Comparison of ENCODE assay signal across 31 cellular contexts in genomic region chr1:59027176-59027575, GRCh38.
DNase-seq lines count a peak whose midpoint lies in the region; ATAC-seq, FAIRE-seq and TF ChIP-seq lines count a peak whose summit lies in the region.
"Had no signal": no experiment of that assay in that cellular context is flagged by ENCODE, and none has a peak within 500 bp of the region (broad histone marks: within the 10 kb centered on the region; RNA-seq: fewer than 3 reads in every experiment).

No MANE protein-coding gene starts in this region.

- H3K27me3 Mint-ChIP-seq in T-helper 1 cell treated with Interleukin-12 subunit alpha and Interleukin-12 subunit beta and Interleukin-4 antibody, amounts not matched to agents 30 μg/mL and 1 μg/mL, for 36 hours (ENCODE audit: low read depth) = no peaks in the 10 kb centered on the region
- H3K27me3 Mint-ChIP-seq in memory B cell = no peaks in the 10 kb centered on the region
- H3K27me3 Mint-ChIP-seq: activated naive CD4-positive, alpha-beta T cell treated with anti-CD3 and anti-CD28 coated beads, Interleukin-2, amount 10 ng/mL, durations not matched to agents 7 days and 5 days; naive B cell had no signal

- H3K4me1 Mint-ChIP-seq in T-helper 1 cell treated with Interleukin-12 subunit alpha and Interleukin-12 subunit beta and Interleukin-4 antibody, amounts not matched to agents 30 μg/mL and 1 μg/mL, for 36 hours (ENCODE audit: low read depth) = peaks cover 29% of the 10 kb centered on the region
- H3K4me1 Mint-ChIP-seq in memory B cell = peaks cover 29% of the 10 kb centered on the region

- peaks cover 17% of the 10 kb centered on the region for H3K36me3 Mint-ChIP-seq in T-helper 1 cell treated with Interleukin-12 subunit alpha and Interleukin-12 subunit beta and Interleukin-4 antibody, amounts not matched to agents 30 μg/mL and 1 μg/mL, for 36 hours (ENCODE audit: low read depth)
- peaks cover 6% of the 10 kb centered on the region for H3K36me3 Mint-ChIP-seq in memory B cell
- H3K36me3 Mint-ChIP-seq: activated naive CD4-positive, alpha-beta T cell treated with anti-CD3 and anti-CD28 coated beads, Interleukin-2, amount 10 ng/mL, durations not matched to agents 7 days and 5 days; naive B cell had no signal

- peak overlapping the region; percentile 38 for H3K27ac Mint-ChIP-seq in T-helper 1 cell treated with Interleukin-12 subunit alpha and Interleukin-12 subunit beta and Interleukin-4 antibody, amounts not matched to agents 30 μg/mL and 1 μg/mL, for 36 hours
- H3K27ac Mint-ChIP-seq in memory B cell = peak overlapping the region; percentile 82
- H3K27ac Mint-ChIP-seq: activated naive CD4-positive, alpha-beta T cell treated with anti-CD3 and anti-CD28 coated beads, Interleukin-2, amount 10 ng/mL, durations not matched to agents 7 days and 5 days had no signal

- ATAC-seq in memory B cell (ENCODE audit: low read depth) = no peak
- no peak for ATAC-seq in GM19395 (IDR thresholded peaks at IDR 0.05; ENCODE audit: unreplicated experiment)
- ATAC-seq: heart left ventricle, HepG2, left cardiac atrium, upper lobe of right lung had no signal

- peaks cover 4% of the 10 kb centered on the region for H3K9me3 Mint-ChIP-seq in T-helper 1 cell treated with Interleukin-12 subunit alpha and Interleukin-12 subunit beta and Interleukin-4 antibody, amounts not matched to agents 30 μg/mL and 1 μg/mL, for 36 hours
- H3K9me3 Mint-ChIP-seq in memory B cell = no peaks in the 10 kb centered on the region
- H3K9me3 Mint-ChIP-seq: activated naive CD4-positive, alpha-beta T cell treated with anti-CD3 and anti-CD28 coated beads, Interleukin-2, amount 10 ng/mL, durations not matched to agents 7 days and 5 days; dendritic cell treated with granulocyte-macrophage colony-stimulating factor and Interleukin-4, amounts not matched to agents 40 ng/mL and 50 ng/mL, for 4 days; naive B cell had no signal

- H3K36me3 ChIP-seq in bronchial epithelial cell (ENCODE audit: control insufficient read depth, insufficient read depth, low read length) = no peaks in the 10 kb centered on the region
- H3K36me3 ChIP-seq: BE2C, heart left ventricle, upper lobe of right lung had no signal

- TF ChIP-seq CTCF in bronchial epithelial cell (IDR thresholded peaks at IDR 0.05; ENCODE audit: insufficient read depth, low read length, severe bottlenecking) = no peak

- DNase-seq in T-helper 1 cell (no peak), GM18507 (ENCODE audit: extremely low spot score, insufficient read length, low read depth) (no peak), bronchial epithelial cell (ENCODE audit: low read depth) (peak; percentile 56), memory B cell (ENCODE audit: low spot score in 2 of 2) (no peak), COR-L47 (lab: John Stamatoyannopoulos, UW) (no peak), putamen (ENCODE audit: low spot score) (no peak)
- DNase-seq: 8988T; activated CD8-positive, alpha-beta memory T cell treated with anti-CD3 and anti-CD28 coated beads for 24 hours; activated naive CD4-positive, alpha-beta T cell treated with anti-CD3 and anti-CD28 coated beads, Interleukin-2, amount 10 ng/mL, durations not matched to agents 7 days and 5 days; activated T-cell treated with anti-CD3 and anti-CD28 coated beads, Interleukin-2, amount 50 U/mL, for 48 hours; aorta; BE2C; caudate nucleus; DND-41; heart left ventricle; left cardiac atrium; naive B cell; NCI-H1092; NCI-H187; NCI-H69; nucleus accumbens; stimulated activated CD4-positive, alpha-beta T cell treated with anti-CD3 and anti-CD28 coated beads, Interleukin-1b, Interleukin-23, amount 100 ng/mL, for 48 hours; substantia nigra; upper lobe of right lung had no signal

- no peak overlapping the region for H3K4me3 ChIP-seq in bronchial epithelial cell (ENCODE audit: low read depth, low read length)
- H3K4me3 ChIP-seq: heart left ventricle, upper lobe of right lung had no signal

- no peaks in the 10 kb centered on the region for H3K27me3 ChIP-seq in bronchial epithelial cell (ENCODE audit: control insufficient read depth, insufficient read depth, low read length)
- H3K27me3 ChIP-seq: BE2C, heart left ventricle, upper lobe of right lung had no signal

- H3K4me3 Mint-ChIP-seq in T-helper 1 cell treated with Interleukin-12 subunit alpha and Interleukin-12 subunit beta and Interleukin-4 antibody, amounts not matched to agents 30 μg/mL and 1 μg/mL, for 36 hours = no peak overlapping the region
- no peak overlapping the region for H3K4me3 Mint-ChIP-seq in memory B cell
- H3K4me3 Mint-ChIP-seq: activated naive CD4-positive, alpha-beta T cell treated with anti-CD3 and anti-CD28 coated beads, Interleukin-2, amount 10 ng/mL, durations not matched to agents 7 days and 5 days; dendritic cell treated with granulocyte-macrophage colony-stimulating factor and Interleukin-4, amounts not matched to agents 40 ng/mL and 50 ng/mL, for 4 days had no signal

- FAIRE-seq in GM18507 (lab: Jason Lieb, UNC) (peak; percentile 12), bronchial epithelial cell (lab: Jason Lieb, UNC) (no peak)
- FAIRE-seq: endometrium, GM12878, HepG2, small intestine had no signal
